ENCODE assay signal across 12 cellular contexts in the genomic region with DNA sequence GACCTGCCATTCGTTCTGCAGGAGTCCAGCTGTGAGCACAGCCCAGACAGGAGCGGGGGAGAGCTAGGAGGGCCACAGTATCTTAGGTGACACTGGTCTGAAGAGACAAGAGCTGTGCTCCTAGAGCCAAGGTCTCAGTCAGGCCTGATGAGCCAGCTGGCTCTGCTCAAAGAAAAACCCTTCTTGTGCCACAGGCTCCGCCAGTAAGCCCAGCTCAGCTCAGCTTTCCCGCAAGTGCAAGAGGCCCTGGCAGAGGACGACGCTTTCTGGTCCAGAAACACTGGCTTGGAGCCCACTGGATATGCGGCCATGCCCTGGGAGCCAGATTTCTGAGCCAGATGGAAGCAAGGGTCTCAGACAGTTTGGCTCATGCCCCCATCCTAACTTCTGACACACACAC. TPM values are rescaled to one million over a fixed set of nuclear protein-coding genes. Genes with fewer than 3 reads are reported as not detected.
A peak's percentile ranks its signal among the peaks of the same experiment; 100 is the strongest.
DNase-seq lines count a peak whose midpoint lies in the region; ATAC-seq and TF ChIP-seq lines count a peak whose summit lies in the region.
"Had no signal": no experiment of that assay in that cellular context is flagged by ENCODE, and none has a peak within 500 bp of the region (broad histone marks: within the 10 kb centered on the region; RNA-seq: fewer than 3 reads in every experiment).

No MANE protein-coding gene starts in this region.

- peaks cover 46% of the 10 kb centered on the region for H3K4me1 ChIP-seq in body of pancreas

- TF ChIP-seq POLR2A in body of pancreas (IDR thresholded peaks at IDR 0.05) = no peak

- WGBS in body of pancreas, 2 donors = 12 to 23% methylated on average over 3 to 7 of the region's 7 CpGs

- intact Hi-C loops in body of pancreas (cut with DNase I) (loop anchor here (2.0 kb wide), 1 partner anchor 69 kb away; no protein-coding TSS in a partner anchor), left cardiac atrium (cut with DNase I) (loop anchor here (1.0 to 5.0 kb wide), 4 partner anchors 70 to 211 kb away; a partner anchor contains a TSS)

- H3K36me3 ChIP-seq in body of pancreas (replicated peaks in 1 of 2; ENCODE audit: insufficient read depth in 1 of 2, low read depth in 2 of 2) = no peaks in the 10 kb centered on the region

- DNase-seq in G401 (ENCODE audit: low spot score) (peak; percentile 96), body of pancreas (peak; percentile 56 to 88 (median 82)), left cardiac atrium (peak; percentile 77), putamen (ENCODE audit: low spot score) (peak; percentile 78)
- no peak for DNase-seq in activated CD4-positive, alpha-beta T cell treated with anti-CD3 and anti-CD28 coated beads for 4 hours
- DNase-seq: CD8-positive, alpha-beta memory T cell; H7 had no signal

- TF ChIP-seq CTCF in body of pancreas (IDR thresholded peaks at IDR 0.05) = no peak

- no peaks in the 10 kb centered on the region for H3K9me3 ChIP-seq in body of pancreas

- H3K27ac ChIP-seq in body of pancreas = peak overlapping the region; percentile 13 to 62 (median 51)

- no peak overlapping the region for H3K4me3 ChIP-seq in body of pancreas

- in situ Hi-C loops in G401 (cut with HindIII; ENCODE audit: low sequenced_read_pairs) = no loop called here

- no peaks in the 10 kb centered on the region for H3K27me3 ChIP-seq in body of pancreas

- ATAC-seq in body of pancreas = peak; percentile 40
- ATAC-seq in left cardiac atrium = peak; percentile 76 to 77
- ATAC-seq in GM19467 (IDR thresholded peaks at IDR 0.05; ENCODE audit: unreplicated experiment) = no peak
- ATAC-seq in HG03135 (IDR thresholded peaks at IDR 0.05; ENCODE audit: unreplicated experiment) = no peak
- no peak for ATAC-seq in HG02840 (IDR thresholded peaks at IDR 0.05; ENCODE audit: low FRiP score, unreplicated experiment)
- ATAC-seq: activated naive CD4-positive, alpha-beta T cell treated with anti-CD3 and anti-CD28 coated beads, Interleukin-2, amount 50 U/mL, for 72 hours; Panc1 had no signal

RNA-seq across cellular contexts. Expression of a gene that starts 23.9 kb away (rescaled TPM):
- total RNA-seq in G401 (2014; rRNA removed; shearing (Covaris generic)) = 43.1 and 71.6 TPM in 2 replicates
- total RNA-seq in body of pancreas (10 to 100 TPM; 23.4 to 27.8 TPM), left cardiac atrium (10 to 100 TPM; 28.1 to 36.5 TPM)

Comparison
In these comparisons a context has a peak if more than half of its experiments do, and no peak if none do; other contexts are left out.
1. DNase-seq: peak in G401 (single experiment), body of pancreas (4 of 4), left cardiac atrium (single experiment) and putamen (single experiment); none in activated CD4-positive, alpha-beta T cell treated with anti-CD3 and anti-CD28 coated beads for 4 hours (0 of 2).
2. ATAC-seq: peak in body of pancreas (single experiment) and left cardiac atrium (2 of 2); none in GM19467 (single experiment), HG03135 (single experiment) and HG02840 (single experiment).